32 cellular contexts compared by ENCODE assay signal in the genomic region with DNA sequence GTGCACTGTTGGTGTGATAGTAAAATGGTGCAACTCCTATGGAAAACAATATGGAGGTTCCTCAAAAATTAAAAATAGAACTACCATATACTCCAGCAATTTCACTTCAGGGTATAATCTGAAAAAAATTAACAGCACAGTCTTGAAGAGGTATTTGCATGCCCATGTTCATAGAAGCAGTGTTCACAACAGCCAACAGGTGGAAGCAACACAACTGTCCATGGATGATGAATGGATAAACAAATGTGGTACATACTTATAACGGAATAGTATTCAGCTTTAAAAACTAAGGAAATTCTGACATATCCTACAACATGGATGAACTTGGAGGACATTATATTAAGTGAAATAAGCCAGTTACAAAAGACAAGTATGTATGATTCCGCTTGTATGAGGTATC. TPM values are rescaled to one million over a fixed set of nuclear protein-coding genes. Genes with fewer than 3 reads are reported as not detected.
DNase-seq lines count a peak whose midpoint lies in the region; ATAC-seq and TF ChIP-seq lines count a peak whose summit lies in the region.
"Had no signal": no experiment of that assay in that cellular context is flagged by ENCODE, and none has a peak within 500 bp of the region (broad histone marks: within the 10 kb centered on the region; RNA-seq: fewer than 3 reads in every experiment).

No MANE protein-coding gene starts in this region.

- BruUV-seq in OCI-LY7 (replicated peaks; lab: Mats Ljungman, UMichigan) = no TSS peak

- H3K4me1 ChIP-seq in OCI-LY7 (ENCODE audit: insufficient read depth, low read length, poor library complexity, severe bottlenecking) = no peaks in the 10 kb centered on the region
- H3K4me1 ChIP-seq in gastroesophageal sphincter = peaks cover 0 to 23% (median 0%) of the 10 kb centered on the region in 3 donors
- H3K4me1 ChIP-seq: HAP-1, left ventricle myocardium inferior, Peyer's patch, suprapubic skin, upper lobe of right lung had no signal

- TF ChIP-seq POLR2A in gastroesophageal sphincter (IDR thresholded peaks at IDR 0.05) = no peak

- no peaks in the 10 kb centered on the region for H3K9me2 ChIP-seq in OCI-LY7 (ENCODE audit: insufficient read depth, low read length)

- POLR2A ChIA-PET in OCI-LY7 (lab: Charles Lee) = interaction anchor here (1.4 to 1.7 kb wide), 2 partner anchors 12 to 28 kb away, joined by 4 to 8 read pairs; no protein-coding TSS in a partner anchor
- POLR2A ChIA-PET in activated CD4-positive, alpha-beta T cell treated with anti-CD3 and anti-CD28 coated beads, Interleukin-2, amount 10 ng/mL, durations not matched to agents 7 days and 5 days (lab: Charles Lee) = no interaction called here

- no peak overlapping the region for H3K4me2 ChIP-seq in OCI-LY7 (ENCODE audit: low read length)
- H3K4me2 ChIP-seq: smooth muscle cell had no signal

- H3K4me1 Mint-ChIP-seq in activated CD4-positive, alpha-beta T cell treated with anti-CD3 and anti-CD28 coated beads, Interleukin-2, amount 10 ng/mL, durations not matched to agents 7 days and 5 days = no peaks in the 10 kb centered on the region

- no peak overlapping the region for H3K27ac Mint-ChIP-seq in activated CD4-positive, alpha-beta T cell treated with anti-CD3 and anti-CD28 coated beads, Interleukin-2, amount 10 ng/mL, durations not matched to agents 7 days and 5 days
- H3K27ac Mint-ChIP-seq: activated naive CD4-positive, alpha-beta T cell treated with anti-CD3 and anti-CD28 coated beads, Interleukin-2, amount 50 U/mL, for 72 hours had no signal

- H3K4me3 ChIP-seq in OCI-LY7 (ENCODE audit: low read depth, low read length, poor library complexity, severe bottlenecking) (no peak overlapping the region), choroid plexus epithelial cell (ENCODE audit: low read depth, low read length) (no peak overlapping the region), gastroesophageal sphincter (no peak overlapping the region)
- H3K4me3 ChIP-seq: HAP-1, left ventricle myocardium inferior, MG63, Peyer's patch, smooth muscle cell, suprapubic skin, upper lobe of right lung had no signal

- H3K9me3 ChIP-seq in OCI-LY7 (ENCODE audit: low read length) = no peaks in the 10 kb centered on the region
- H3K9me3 ChIP-seq in gastroesophageal sphincter = peaks cover 0 to 4% (median 0%) of the 10 kb centered on the region in 3 donors
- H3K9me3 ChIP-seq: HAP-1, suprapubic skin, upper lobe of right lung had no signal

- no peaks in the 10 kb centered on the region for H3K27me3 ChIP-seq in gastroesophageal sphincter
- H3K27me3 ChIP-seq: MG63, Peyer's patch, suprapubic skin, upper lobe of right lung had no signal

- H3K27me3 Mint-ChIP-seq in activated CD4-positive, alpha-beta T cell treated with anti-CD3 and anti-CD28 coated beads, Interleukin-2, amount 10 ng/mL, durations not matched to agents 7 days and 5 days = peaks cover 32% of the 10 kb centered on the region

- no peaks in the 10 kb centered on the region for H4K20me1 ChIP-seq in OCI-LY7 (ENCODE audit: insufficient read depth, low read length)

- no peak overlapping the region for H3K4me3 Mint-ChIP-seq in activated CD4-positive, alpha-beta T cell treated with anti-CD3 and anti-CD28 coated beads, Interleukin-2, amount 10 ng/mL, durations not matched to agents 7 days and 5 days

- no peaks in the 10 kb centered on the region for H3K79me2 ChIP-seq in OCI-LY7 (ENCODE audit: insufficient read depth, low read depth, low read length)

- H3K27ac ChIP-seq in OCI-LY7 (ENCODE audit: low read depth, low read length, poor library complexity, severe bottlenecking) (no peak overlapping the region), gastroesophageal sphincter (no peak overlapping the region)
- H3K27ac ChIP-seq: left ventricle myocardium inferior, Peyer's patch, suprapubic skin, upper lobe of right lung, WERI-Rb-1 had no signal

- H3K9me3 Mint-ChIP-seq in activated CD4-positive, alpha-beta T cell treated with anti-CD3 and anti-CD28 coated beads, Interleukin-2, amount 10 ng/mL, durations not matched to agents 7 days and 5 days = peaks cover 3% of the 10 kb centered on the region

- H3K36me3 Mint-ChIP-seq in activated CD4-positive, alpha-beta T cell treated with anti-CD3 and anti-CD28 coated beads, Interleukin-2, amount 10 ng/mL, durations not matched to agents 7 days and 5 days (ENCODE audit: low read depth) = no peaks in the 10 kb centered on the region
- H3K36me3 Mint-ChIP-seq: activated naive CD4-positive, alpha-beta T cell treated with anti-CD3 and anti-CD28 coated beads, Interleukin-2, amount 50 U/mL, for 72 hours had no signal

- H2AFZ ChIP-seq in OCI-LY7 (ENCODE audit: low read length) = no peak overlapping the region

- DNase-seq in DMS53 (lab: John Stamatoyannopoulos, UW) = peak; percentile 24
- no peak for DNase-seq in DMS53 treated with DMSO at 0.1 percent for 48 hours (lab: John Stamatoyannopoulos, UW; ENCODE audit: unreplicated experiment)
- DNase-seq in OCI-LY7 (ENCODE audit: low spot score) = no peak
- peak; percentile 28 for DNase-seq in choroid plexus epithelial cell (ENCODE audit: low read depth)
- peak; percentile 13 for DNase-seq in myocyte (ENCODE audit: low read depth)
- no peak for DNase-seq in activated CD4-positive, alpha-beta T cell treated with anti-CD3 and anti-CD28 coated beads, Interleukin-2, amount 10 ng/mL, durations not matched to agents 7 days and 5 days
- DNase-seq: 8988T; activated CD4-positive, alpha-beta T cell treated with anti-CD3 and anti-CD28 coated beads for 48 hours; activated CD8-positive, alpha-beta memory T cell treated with anti-CD3 and anti-CD28 coated beads for 24 hours; activated effector memory CD4-positive, alpha-beta T cell treated with Interleukin-2 at 50 U/mL for 16 hours; activated T-cell treated with anti-CD3 and anti-CD28 coated beads for 4 hours; Calu3; head of caudate nucleus; islet precursor cell; left ventricle myocardium inferior; MG63; NCI-H1417; NCI-H2029; NCI-H524 treated with DMSO at 0.1 percent for 48 hours; Peyer's patch; SIG-M5; stimulated activated naive CD4-positive, alpha-beta T cell treated with Interleukin-2 at 50 U/mL for 16 hours; SW 1271; T-helper 9 cell; upper lobe of right lung; WERI-Rb-1 had no signal

- CTCF ChIA-PET in OCI-LY7 (lab: Charles Lee; ENCODE audit: unreplicated experiment) = no interaction called here
- CTCF ChIA-PET in activated CD4-positive, alpha-beta T cell treated with anti-CD3 and anti-CD28 coated beads, Interleukin-2, amount 10 ng/mL, durations not matched to agents 7 days and 5 days (lab: Charles Lee) = no interaction called here

- H3K36me3 ChIP-seq in OCI-LY7 (ENCODE audit: insufficient read depth, low read length) (no peaks in the 10 kb centered on the region), gastroesophageal sphincter (no peaks in the 10 kb centered on the region)
- H3K36me3 ChIP-seq: HAP-1, left ventricle myocardium inferior, MG63, Peyer's patch, suprapubic skin, upper lobe of right lung had no signal

- ATAC-seq in HG03139 (IDR thresholded peaks at IDR 0.05; ENCODE audit: unreplicated experiment) = no peak
- ATAC-seq in gastroesophageal sphincter = no peak
- ATAC-seq: activated naive CD4-positive, alpha-beta T cell treated with anti-CD3 and anti-CD28 coated beads, Interleukin-2, amount 50 U/mL, for 72 hours; upper lobe of right lung had no signal

- no peak for TF ChIP-seq EP300 in gastroesophageal sphincter (IDR thresholded peaks at IDR 0.05)

- intact Hi-C loops in OCI-LY7 (cut with micrococcal nuclease; ENCODE audit: unreplicated experiment) = no loop called here

- WGBS in gastroesophageal sphincter (ENCODE audit: low coverage in 1 of 2), 2 donors = 90 to 94% methylated on average over 2 of the region's 2 CpGs

- TF ChIP-seq CTCF in OCI-LY7 (conservative IDR thresholded peaks at IDR 0.05; ENCODE audit: low read length) (peak; percentile 22; the same call in 1 of the 2 replicates), choroid plexus epithelial cell (conservative IDR thresholded peaks at IDR 0.05; ENCODE audit: low read depth, low read length) (peak; percentile 22), gastroesophageal sphincter (IDR thresholded peaks at IDR 0.05) (no peak)

RNA-seq across cellular contexts. Expression of gene TTLL7, which starts 8.2 kb away (rescaled TPM):
- total RNA-seq in OCI-LY7 (2014; rRNA removed; shearing (Covaris generic)) = 0.49 and 0.76 TPM in 2 replicates
- 0.88 and 2.4 TPM in 2 replicates for total RNA-seq in OCI-LY7 (2022)
- total RNA-seq in myocyte = 35.2 and 41.0 TPM in 2 replicates
- 13.1 TPM for polyA plus RNA-seq in myocyte (2012)
- total RNA-seq in activated CD4-positive, alpha-beta T cell treated with anti-CD3 and anti-CD28 coated beads, Interleukin-2, amount 10 ng/mL, durations not matched to agents 7 days and 5 days = 1 to 10 TPM; 4.1 to 4.2 TPM
- total RNA-seq in gastroesophageal sphincter = 100 to 1,000 TPM in 1 of 4 donors, 10 to 100 TPM in 3; 41.7 to 125 (median 57.0) TPM

Comparison
In these comparisons a context has a peak if more than half of its experiments do, and no peak if none do; other contexts are left out.
1. DNase-seq: peak in DMS53 (single experiment), choroid plexus epithelial cell (single experiment) and myocyte (single experiment); none in DMS53 treated with DMSO at 0.1 percent for 48 hours (single experiment), OCI-LY7 (single experiment) and activated CD4-positive, alpha-beta T cell treated with anti-CD3 and anti-CD28 coated beads, Interleukin-2, amount 10 ng/mL, durations not matched to agents 7 days and 5 days (single experiment).
2. CTCF ChIP-seq: peak in OCI-LY7 (single experiment) and choroid plexus epithelial cell (single experiment); none in gastroesophageal sphincter (0 of 4).